In the genomic region with DNA sequence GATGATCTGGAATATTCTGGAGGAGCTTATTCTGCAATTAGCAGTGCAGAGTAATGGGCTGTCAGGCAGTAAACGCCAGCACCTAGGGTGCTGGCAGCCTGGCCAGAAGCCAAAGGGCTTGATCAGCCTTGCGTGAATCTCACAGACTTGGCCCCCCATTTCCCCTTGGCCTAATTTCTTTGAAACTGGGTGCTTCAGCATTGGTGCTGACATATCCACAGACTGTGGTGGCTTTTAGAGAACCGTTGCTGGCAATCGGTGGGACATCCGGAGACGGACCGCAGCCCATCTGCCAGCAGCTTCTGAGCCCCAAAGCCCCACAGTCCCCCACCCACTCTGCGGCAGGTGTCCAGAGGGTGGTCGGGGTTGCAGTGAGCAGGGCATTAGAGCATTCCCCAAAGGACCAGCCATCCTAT, we compare ENCODE assay signal across 16 cellular contexts.
DNase-seq lines count a peak whose midpoint lies in the region; ATAC-seq and TF ChIP-seq lines count a peak whose summit lies in the region.
"Had no signal": no experiment of that assay in that cellular context is flagged by ENCODE, and none has a peak within 500 bp of the region (broad histone marks: within the 10 kb centered on the region; RNA-seq: fewer than 3 reads in every experiment).

No MANE protein-coding gene starts in this region.

- H3K9me3 Mint-ChIP-seq in activated CD4-positive, alpha-beta memory T cell treated with anti-CD3 and anti-CD28 coated beads for 36 hours = no peaks in the 10 kb centered on the region
- H3K9me3 Mint-ChIP-seq: natural killer cell; stimulated activated naive CD8-positive, alpha-beta T cell treated with anti-CD3 and anti-CD28 coated beads, Interleukin-15, Interleukin-2, amounts not matched to agents 100 ng/mL and 50 ng/mL, for 24 hours had no signal

- H3K9me3 ChIP-seq in left ventricle myocardium inferior (replicated peaks) = no peaks in the 10 kb centered on the region
- H3K9me3 ChIP-seq in ascending aorta = no peaks in the 10 kb centered on the region
- no peaks in the 10 kb centered on the region for H3K9me3 ChIP-seq in thyroid gland
- H3K9me3 ChIP-seq: SJCRH30 had no signal

- H3K4me3 Mint-ChIP-seq in activated CD4-positive, alpha-beta memory T cell treated with anti-CD3 and anti-CD28 coated beads for 36 hours = no peak overlapping the region
- H3K4me3 Mint-ChIP-seq: natural killer cell; stimulated activated naive CD8-positive, alpha-beta T cell treated with anti-CD3 and anti-CD28 coated beads, Interleukin-15, Interleukin-2, amounts not matched to agents 100 ng/mL and 50 ng/mL, for 24 hours had no signal

- peaks cover 55% of the 10 kb centered on the region for H3K4me1 ChIP-seq in left ventricle myocardium inferior
- peaks cover 8 to 13% of the 10 kb centered on the region in 2 donors for H3K4me1 ChIP-seq in ascending aorta
- peaks cover 6 to 19% of the 10 kb centered on the region in 2 donors for H3K4me1 ChIP-seq in thyroid gland
- H3K4me1 ChIP-seq: SJCRH30 had no signal

- H3K27ac Mint-ChIP-seq in activated CD4-positive, alpha-beta memory T cell treated with anti-CD3 and anti-CD28 coated beads for 36 hours = no peak overlapping the region
- H3K27ac Mint-ChIP-seq: natural killer cell; stimulated activated naive CD8-positive, alpha-beta T cell treated with anti-CD3 and anti-CD28 coated beads, Interleukin-15, Interleukin-2, amounts not matched to agents 100 ng/mL and 50 ng/mL, for 24 hours had no signal

- ATAC-seq in Right ventricle myocardium inferior (no peak), HG03457 (IDR thresholded peaks at IDR 0.05; ENCODE audit: unreplicated experiment) (no peak)
- ATAC-seq: K562 had no signal

- H3K27ac ChIP-seq in left ventricle myocardium inferior (replicated peaks) (peak overlapping the region; percentile 80), ascending aorta (peak overlapping the region; percentile 2 to 30), thyroid gland (peak overlapping the region in 1 of 3 donors; percentile 65)
- H3K27ac ChIP-seq: SJCRH30 had no signal

- POLR2A ChIA-PET in activated CD4-positive, alpha-beta memory T cell treated with anti-CD3 and anti-CD28 coated beads for 36 hours (lab: Charles Lee) = no interaction called here

- CTCF ChIA-PET in activated CD4-positive, alpha-beta memory T cell treated with anti-CD3 and anti-CD28 coated beads for 36 hours (lab: Charles Lee) = interaction anchor here (0.9 kb wide), 1 partner anchor 204 kb away, joined by 3 read pairs; no protein-coding TSS in a partner anchor

- no peak overlapping the region for H3K4me3 ChIP-seq in left ventricle myocardium inferior
- no peak overlapping the region for H3K4me3 ChIP-seq in ascending aorta
- no peak overlapping the region for H3K4me3 ChIP-seq in thyroid gland (replicated peaks in 1 of 3)
- H3K4me3 ChIP-seq: K562, SJCRH30 had no signal

- no peak for TF ChIP-seq CTCF in left ventricle myocardium inferior (IDR thresholded peaks at IDR 0.05; ENCODE audit: borderline replicate concordance)
- TF ChIP-seq CTCF in ascending aorta (IDR thresholded peaks at IDR 0.05) = no peak
- no peak for TF ChIP-seq CTCF in thyroid gland (IDR thresholded peaks at IDR 0.05)

- WGBS in thyroid gland, 2 donors = 24 to 59% methylated on average over 2 to 8 of the region's 9 CpGs

- no peaks in the 10 kb centered on the region for H3K36me3 Mint-ChIP-seq in activated CD4-positive, alpha-beta memory T cell treated with anti-CD3 and anti-CD28 coated beads for 36 hours
- H3K36me3 Mint-ChIP-seq: natural killer cell had no signal

- no peaks in the 10 kb centered on the region for H3K4me1 Mint-ChIP-seq in activated CD4-positive, alpha-beta memory T cell treated with anti-CD3 and anti-CD28 coated beads for 36 hours (ENCODE audit: low read depth)
- H3K4me1 Mint-ChIP-seq: natural killer cell had no signal

- H3K36me3 ChIP-seq in left ventricle myocardium inferior = no peaks in the 10 kb centered on the region
- H3K36me3 ChIP-seq in ascending aorta = no peaks in the 10 kb centered on the region
- no peaks in the 10 kb centered on the region for H3K36me3 ChIP-seq in thyroid gland
- H3K36me3 ChIP-seq: SJCRH30 had no signal

- H3K27me3 ChIP-seq in left ventricle myocardium inferior (ENCODE audit: low read depth) (no peaks in the 10 kb centered on the region), ascending aorta (no peaks in the 10 kb centered on the region), thyroid gland (no peaks in the 10 kb centered on the region)
- H3K27me3 ChIP-seq: SJCRH30 had no signal

- no peak for DNase-seq in left ventricle myocardium inferior
- no peak for DNase-seq in Right ventricle myocardium inferior (ENCODE audit: missing footprints)
- no peak for DNase-seq in ascending aorta (ENCODE audit: low spot score in 2 of 2)
- DNase-seq in midbrain (lab: John Stamatoyannopoulos, UW) = peak; percentile 50
- peak; percentile 30 to 34 for DNase-seq in thyroid gland
- DNase-seq in activated CD4-positive, alpha-beta memory T cell treated with anti-CD3 and anti-CD28 coated beads for 36 hours = no peak
- no peak for DNase-seq in NCI-H510A treated with DMSO at 0.1 percent for 48 hours (lab: John Stamatoyannopoulos, UW)
- DNase-seq: activated CD4-positive, alpha-beta T cell treated with anti-CD3 and anti-CD28 coated beads for 1 hour; dermis blood vessel endothelial cell; natural killer cell; NCI-H1048; OCI-M1; SJCRH30 had no signal

- TF ChIP-seq POLR2A in thyroid gland (IDR thresholded peaks at IDR 0.05) = no peak

- H3K27me3 Mint-ChIP-seq in activated CD4-positive, alpha-beta memory T cell treated with anti-CD3 and anti-CD28 coated beads for 36 hours = no peaks in the 10 kb centered on the region
- H3K27me3 Mint-ChIP-seq: stimulated activated naive CD8-positive, alpha-beta T cell treated with anti-CD3 and anti-CD28 coated beads, Interleukin-15, Interleukin-2, amounts not matched to agents 100 ng/mL and 50 ng/mL, for 24 hours had no signal

- intact Hi-C loops in left ventricle myocardium inferior (cut with micrococcal nuclease) (no loop called here), Right ventricle myocardium inferior (cut with DNase I) (no loop called here), ascending aorta (cut with DNase I) (no loop called here), thyroid gland (cut with DNase I) (no loop called here)
- intact Hi-C loops in activated CD4-positive, alpha-beta memory T cell treated with anti-CD3 and anti-CD28 coated beads for 36 hours (cut with micrococcal nuclease) = no loop called here

Comparison
In these comparisons a context has a peak if more than half of its experiments do, and no peak if none do; other contexts are left out.
1. DNase-seq: peak in midbrain (single experiment) and thyroid gland (2 of 2); none in left ventricle myocardium inferior (single experiment), Right ventricle myocardium inferior (single experiment), ascending aorta (0 of 2), activated CD4-positive, alpha-beta memory T cell treated with anti-CD3 and anti-CD28 coated beads for 36 hours (single experiment) and NCI-H510A treated with DMSO at 0.1 percent for 48 hours (single experiment).